Comparison of ENCODE assay signal across 8 cellular contexts in the genomic region with DNA sequence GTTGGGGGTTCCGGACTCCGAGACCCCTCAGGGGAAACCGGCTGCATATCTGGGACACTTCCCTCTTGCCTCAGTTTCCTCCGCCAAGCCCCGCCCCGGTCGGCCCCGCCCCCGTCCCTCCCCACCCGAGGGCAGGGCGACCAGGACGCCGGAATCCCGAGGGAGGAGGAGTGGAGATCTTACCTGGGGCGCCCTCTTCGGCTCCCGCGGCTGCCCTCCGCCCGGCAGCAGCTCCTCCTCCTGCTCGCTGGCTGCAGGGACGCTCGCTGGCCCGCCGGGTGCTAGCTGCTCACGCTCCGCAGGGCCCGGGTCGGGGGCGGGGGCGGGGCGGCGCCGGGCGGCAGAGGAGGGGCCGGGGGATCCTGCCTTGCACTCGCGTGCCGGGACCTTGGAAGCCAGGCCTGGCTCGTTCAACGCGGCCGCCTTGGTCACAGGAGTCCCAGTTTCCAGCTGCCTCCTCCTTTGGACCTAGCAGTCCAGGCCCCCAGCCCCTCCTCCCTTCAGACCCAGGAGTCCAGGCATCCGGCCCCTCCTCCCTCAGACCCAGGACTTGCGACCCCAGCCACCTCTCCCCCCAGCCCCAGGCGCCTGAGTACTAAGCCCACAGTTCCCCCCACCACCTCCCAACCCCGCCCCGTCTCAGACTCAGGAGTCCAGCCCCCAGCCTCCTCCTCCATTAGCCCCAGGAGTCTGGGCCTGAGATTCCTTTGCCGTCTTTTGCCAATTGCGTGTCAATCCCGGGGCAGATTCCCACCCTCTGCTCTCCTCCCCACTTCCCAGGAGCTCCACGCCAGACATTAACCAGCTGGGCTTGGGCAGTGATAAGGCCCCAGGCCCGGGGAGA. TPM values are rescaled to one million over a fixed set of nuclear protein-coding genes. Genes with fewer than 3 reads are reported as not detected.
DNase-seq lines count a peak whose midpoint lies in the region; ATAC-seq and TF ChIP-seq lines count a peak whose summit lies in the region.

A gene with protein sequence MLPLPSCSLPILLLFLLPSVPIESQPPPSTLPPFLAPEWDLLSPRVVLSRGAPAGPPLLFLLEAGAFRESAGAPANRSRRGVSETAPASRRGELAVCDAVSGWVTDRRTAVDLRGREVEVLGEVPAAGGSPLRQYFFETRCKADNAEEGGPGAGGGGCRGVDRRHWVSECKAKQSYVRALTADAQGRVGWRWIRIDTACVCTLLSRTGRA (minus strand): TSS at position 51 of the 844 bp plus-strand sequence. CDS start 2,821 bp downstream, outside the sequence.

- no peak within 1 kb of the TSS for H3K27ac ChIP-seq in DOHH2 (ENCODE audit: low read depth, low read length)

- no peak within 1 kb of the TSS for H3K4me3 ChIP-seq in DOHH2 (ENCODE audit: low read length)

- no peaks in the 10 kb centered on the region for H3K36me3 Mint-ChIP-seq in osteocyte (ENCODE audit: unreplicated experiment)

- peak within 1 kb of the TSS; percentile 54 for H3K27ac Mint-ChIP-seq in osteocyte (ENCODE audit: unreplicated experiment)

- H3K27me3 Mint-ChIP-seq in osteocyte (ENCODE audit: unreplicated experiment), result peaks cover 38% of the 10 kb centered on the region

- no peak for TF ChIP-seq CTCF in DOHH2 (IDR thresholded peaks at IDR 0.05; ENCODE audit: low read depth, low read length, poor library complexity, severe bottlenecking)
- TF ChIP-seq CTCF in osteocyte (IDR thresholded peaks at IDR 0.05), result no peak

- no peaks in the 10 kb centered on the region for H3F3A ChIP-seq in DOHH2 (ENCODE audit: control insufficient read depth, insufficient read depth)

- no peaks in the 10 kb centered on the region for H3K9me2 ChIP-seq in DOHH2 (replicated peaks; ENCODE audit: control insufficient read depth, low read length)

- no peaks in the 10 kb centered on the region for H3K4me1 ChIP-seq in DOHH2 (ENCODE audit: control insufficient read depth, low read length)

- peaks cover 7% of the 10 kb centered on the region for H3K4me1 Mint-ChIP-seq in osteocyte (ENCODE audit: unreplicated experiment)

- no peaks in the 10 kb centered on the region for H3K9me3 ChIP-seq in DOHH2 (ENCODE audit: control insufficient read depth, insufficient read depth, low read length)

- peak within 1 kb of the TSS; percentile 45 for H3K4me3 Mint-ChIP-seq in osteocyte (ENCODE audit: unreplicated experiment)

- 0 out of 2 replicates have a peak within 1 kb of the TSS, but pooled peaks have one; percentile 11 for H3K4me2 ChIP-seq in DOHH2 (ENCODE audit: low read length)

- peaks cover 45% of the 10 kb centered on the region for H3K27me3 ChIP-seq in DOHH2 (ENCODE audit: control insufficient read depth, low read length)

- ATAC-seq in esophagus mucosa (peak; percentile 64), HG03520 (IDR thresholded peaks at IDR 0.05; ENCODE audit: unreplicated experiment) (no peak), GM21717 (IDR thresholded peaks at IDR 0.05; ENCODE audit: unreplicated experiment) (no peak)

- peaks cover 7% of the 10 kb centered on the region for H3K9me3 Mint-ChIP-seq in osteocyte (ENCODE audit: unreplicated experiment)

- no peaks in the 10 kb centered on the region for H3K36me3 ChIP-seq in DOHH2 (ENCODE audit: control insufficient read depth, low read length)

- DNase-seq in NCI-H226 (peak; percentile 53), osteocyte (ENCODE audit: extremely low spot score, unreplicated experiment) (no peak), NOMO-1 (lab: John Stamatoyannopoulos, UW; ENCODE audit: unreplicated experiment in 2 of 2) (no peak)
- DNase-seq in stimulated activated CD4-positive, alpha-beta T cell treated with anti-CD3 and anti-CD28 coated beads, Interleukin-1b, Interleukin-23, amount 100 ng/mL, for 48 hours, result no peak

- H4K20me1 ChIP-seq in DOHH2 (ENCODE audit: control insufficient read depth, insufficient read depth, low read depth, low read length), result no peaks in the 10 kb centered on the region

- H3K79me2 ChIP-seq in DOHH2 (ENCODE audit: control insufficient read depth, low read length), result no peaks in the 10 kb centered on the region

RNA-seq across cellular contexts. Expression of the gene that starts here (rescaled TPM):
- total RNA-seq in esophagus mucosa, result 5.6 TPM
- not detected in 2 replicates for total RNA-seq in osteocyte
